17 cellular contexts compared by ENCODE assay signal in genomic region chr3:173583496-173583895, GRCh38.
DNase-seq lines count a peak whose midpoint lies in the region; ATAC-seq, FAIRE-seq and TF ChIP-seq lines count a peak whose summit lies in the region.
"Had no signal": no experiment of that assay in that cellular context is flagged by ENCODE, and none has a peak within 500 bp of the region (broad histone marks: within the 10 kb centered on the region; RNA-seq: fewer than 3 reads in every experiment).

No MANE protein-coding gene starts in this region.

- CTCF ChIA-PET in endothelial cell of umbilical vein (lab: Charles Lee): interaction anchor here (0.6 to 1.1 kb wide), 7 partner anchors 13 to 420 kb away, joined by 3 to 9 read pairs (median 3); no protein-coding TSS in a partner anchor

- DNase-seq in NT2/D1 (ENCODE audit: low read depth, low spot score) (peak; percentile 66), endothelial cell of umbilical vein (ENCODE audit: low read depth, low spot score) (peak; percentile 4), mesothelial cell of epicardium (ENCODE audit: low spot score in 2 of 2, unreplicated experiment in 2 of 2) (no peak), germinal center (ENCODE audit: low spot score) (no peak), HTR-8/SVneo (ENCODE audit: insufficient read length, low spot score) (no peak), H4 (ENCODE audit: low spot score) (no peak)
- DNase-seq: GDM1; Kasumi-1; NCI-H1048; NCI-H2171 treated with DMSO at 0.1 percent for 48 hours; NK-92 treated with Interleukin-12 subunit alpha and Interleukin-12 subunit beta, amount 100 ng/mL, for 24 hours had no signal

- FAIRE-seq in endothelial cell of umbilical vein (lab: Jason Lieb, UNC): no peak
- no peak for FAIRE-seq in HTR-8/SVneo (lab: Jason Lieb, UNC)

- H3K27ac Mint-ChIP-seq in mesothelial cell of epicardium: no peak overlapping the region
- H3K27ac Mint-ChIP-seq: B cell; CD4-positive, CD25-positive, alpha-beta regulatory T cell had no signal

- ATAC-seq in HG02588 (IDR thresholded peaks at IDR 0.05; ENCODE audit: unreplicated experiment): no peak

- no peak for TF ChIP-seq POLR2A in endothelial cell of umbilical vein (IDR thresholded peaks at IDR 0.05; ENCODE audit: low read depth, low read length)

- H3K4me3 Mint-ChIP-seq in mesothelial cell of epicardium: peak overlapping the region; percentile 56
- H3K4me3 Mint-ChIP-seq: B cell; CD4-positive, CD25-positive, alpha-beta regulatory T cell had no signal

- H3K9me1 ChIP-seq in endothelial cell of umbilical vein (replicated peaks; ENCODE audit: control insufficient read depth, extremely low read depth, insufficient read depth, low read length): no peaks in the 10 kb centered on the region

- H3K9me3 Mint-ChIP-seq in mesothelial cell of epicardium: no peaks in the 10 kb centered on the region

- peaks cover 13% of the 10 kb centered on the region for H3K79me2 ChIP-seq in endothelial cell of umbilical vein (ENCODE audit: control insufficient read depth, insufficient read depth, low read length)

- POLR2A ChIA-PET in endothelial cell of umbilical vein (lab: Charles Lee): no interaction called here

- intact Hi-C loops in endothelial cell of umbilical vein (cut with micrococcal nuclease): loop anchor here (10.0 kb wide), 3 partner anchors 511 to 1041 kb away; no protein-coding TSS in a partner anchor

- peaks cover 8% of the 10 kb centered on the region for H3K27me3 ChIP-seq in NT2/D1 (ENCODE audit: insufficient read depth, insufficient read length)
- H3K27me3 ChIP-seq in endothelial cell of umbilical vein (ENCODE audit: control insufficient read depth in 2 of 2, insufficient read depth in 2 of 2, low read length in 2 of 2): no peaks in the 10 kb centered on the region
- H3K27me3 ChIP-seq: MG63 had no signal

- dilution Hi-C loops in endothelial cell of umbilical vein (cut with MboI; ENCODE audit: extremely low pct_ligation_motif_present, low sequenced_read_pairs): no loop called here

- no peaks in the 10 kb centered on the region for H3K36me3 Mint-ChIP-seq in mesothelial cell of epicardium
- H3K36me3 Mint-ChIP-seq: CD4-positive, CD25-positive, alpha-beta regulatory T cell had no signal

- H3K36me3 ChIP-seq in NT2/D1 (ENCODE audit: insufficient read depth, insufficient read length, low read length) (no peaks in the 10 kb centered on the region), endothelial cell of umbilical vein (ENCODE audit: control insufficient read depth in 2 of 2, extremely low read depth in 1 of 2, insufficient read depth in 2 of 2, low read length in 2 of 2) (no peaks in the 10 kb centered on the region)
- H3K36me3 ChIP-seq: MG63 had no signal

- H4K20me1 ChIP-seq in endothelial cell of umbilical vein (replicated peaks; ENCODE audit: control insufficient read depth, extremely low read depth, insufficient read depth, low read length): no peaks in the 10 kb centered on the region

- H2AFZ ChIP-seq in endothelial cell of umbilical vein (ENCODE audit: low read depth, low read length): no peak overlapping the region

- peaks cover 25% of the 10 kb centered on the region for H3K4me1 Mint-ChIP-seq in mesothelial cell of epicardium
- H3K4me1 Mint-ChIP-seq: B cell; CD4-positive, CD25-positive, alpha-beta regulatory T cell had no signal

- peaks cover 39% of the 10 kb centered on the region for H3K27me3 Mint-ChIP-seq in mesothelial cell of epicardium (ENCODE audit: low read depth)

- TF ChIP-seq CTCF in 22Rv1 (IDR thresholded peaks at IDR 0.05): no peak
- no peak for TF ChIP-seq CTCF in endothelial cell of umbilical vein (IDR thresholded peaks at IDR 0.05; ENCODE audit: extremely low read depth in 1 of 2, insufficient read depth in 1 of 2, low read depth in 1 of 2, low read length in 2 of 2)
- no peak for TF ChIP-seq CTCF in mesothelial cell of epicardium (IDR thresholded peaks at IDR 0.05; ENCODE audit: unreplicated experiment)

- H3K27ac ChIP-seq in 22Rv1 (peak overlapping the region; percentile 83; the same call in 1 of the 2 replicates), endothelial cell of umbilical vein (ENCODE audit: insufficient read depth, low read depth, low read length) (no peak overlapping the region)
- H3K27ac ChIP-seq: SK-N-MC had no signal

- H3K9ac ChIP-seq in NT2/D1 (ENCODE audit: insufficient read length, low read depth): no peak overlapping the region
- H3K9ac ChIP-seq in endothelial cell of umbilical vein (replicated peaks; ENCODE audit: extremely low read depth, insufficient read depth, low read length): no peak overlapping the region

- BruUV-seq in endothelial cell of umbilical vein (replicated peaks; lab: Mats Ljungman, UMichigan): no TSS peak

- no peak overlapping the region for H3K4me2 ChIP-seq in endothelial cell of umbilical vein (ENCODE audit: insufficient read depth, low read length)

- H3K9me3 ChIP-seq in NT2/D1 (ENCODE audit: insufficient read depth, low read length) (no peaks in the 10 kb centered on the region), endothelial cell of umbilical vein (replicated peaks; ENCODE audit: control insufficient read depth, insufficient read depth, low read length) (no peaks in the 10 kb centered on the region)
- H3K9me3 ChIP-seq: MG63 had no signal

- H3K4me1 ChIP-seq in NT2/D1 (ENCODE audit: insufficient read depth, insufficient read length): no peaks in the 10 kb centered on the region
- peaks cover 5% of the 10 kb centered on the region for H3K4me1 ChIP-seq in endothelial cell of umbilical vein (ENCODE audit: control insufficient read depth, extremely low read depth, insufficient read depth, low read length)

- H3K4me3 ChIP-seq in NT2/D1 (ENCODE audit: insufficient read length, low read depth) (no peak overlapping the region), endothelial cell of umbilical vein (replicated peaks in 1 of 3; ENCODE audit: insufficient read depth in 1 of 3, low read depth in 1 of 3, low read length in 3 of 3) (no peak overlapping the region)

TF ChIP-seq in endothelial cell of umbilical vein, 7 proteins besides CTCF, POLR2A, EP300 and RAD21:
- TF ChIP-seq JUN (IDR thresholded peaks at IDR 0.05; ENCODE audit: borderline replicate concordance, insufficient read depth, insufficient read length, low read depth) (no peak), MAX (IDR thresholded peaks at IDR 0.05; ENCODE audit: insufficient read depth, insufficient read length) (no peak), EZH2 (IDR thresholded peaks at IDR 0.05; ENCODE audit: borderline replicate concordance, low read depth, low read length, severe bottlenecking) (no peak), POLR2AphosphoS5 (IDR thresholded peaks at IDR 0.05; ENCODE audit: insufficient read depth, low read depth, low read length) (no peak), FOS (IDR thresholded peaks at IDR 0.05; ENCODE audit: borderline replicate concordance, insufficient read depth, low read length) (no peak), MYC (IDR thresholded peaks at IDR 0.05; ENCODE audit: low read depth, low read length) (no peak), GATA2 (IDR thresholded peaks at IDR 0.05; ENCODE audit: insufficient read depth, insufficient read length, low read depth, low read length) (no peak)
TF ChIP-seq in endothelial cell of umbilical vein: peak in this region for 0.

Comparison
In these comparisons a context has a peak if more than half of its experiments do, and no peak if none do; other contexts are left out.
1. DNase-seq: peak in NT2/D1 (single experiment) and endothelial cell of umbilical vein (single experiment); none in mesothelial cell of epicardium (0 of 2), germinal center (single experiment), HTR-8/SVneo (single experiment) and H4 (single experiment).